ENCODE assay signal across 9 cellular contexts in genomic region chr19:55603581-55604292, GRCh38. TPM values are rescaled to one million over a fixed set of nuclear protein-coding genes. Genes with fewer than 3 reads are reported as not detected.
DNase-seq lines count a peak whose midpoint lies in the region; ATAC-seq and TF ChIP-seq lines count a peak whose summit lies in the region.
"Had no signal": no experiment of that assay in that cellular context is flagged by ENCODE, and none has a peak within 500 bp of the region (broad histone marks: within the 10 kb centered on the region; RNA-seq: fewer than 3 reads in every experiment).

No MANE protein-coding gene starts in this region.

- no peak overlapping the region for H3K27ac ChIP-seq in CD4-positive, alpha-beta T cell (ENCODE audit: low read depth, low read length)
- H3K27ac ChIP-seq in colonic mucosa, result peak overlapping the region; percentile 96

- no peak for ATAC-seq in CD4-positive, alpha-beta T cell (ENCODE audit: poor library complexity)
- no peak for ATAC-seq in esophagus mucosa

- H3K36me3 ChIP-seq in colonic mucosa, result no peaks in the 10 kb centered on the region
- H3K36me3 ChIP-seq: thyroid gland had no signal

- H3K9me3 ChIP-seq in CD4-positive, alpha-beta T cell (ENCODE audit: control insufficient read depth, low read length), result no peaks in the 10 kb centered on the region
- no peaks in the 10 kb centered on the region for H3K9me3 ChIP-seq in colonic mucosa
- H3K9me3 ChIP-seq: thyroid gland had no signal

- POLR2A ChIA-PET in CD4-positive, alpha-beta T cell (lab: Charles Lee), result interaction anchor here (0.8 to 1.2 kb wide), 3 partner anchors 21 to 39 kb away, joined by 3 to 8 read pairs (median 5); partner anchors contain the start of gene ZNF784

- H3K9me3 Mint-ChIP-seq in CD4-positive, alpha-beta T cell, result no peaks in the 10 kb centered on the region
- peaks cover 0 to 2% (median 0%) of the 10 kb centered on the region in 3 donors for H3K9me3 Mint-ChIP-seq in IgD-negative memory B cell
- peaks cover 2% of the 10 kb centered on the region for H3K9me3 Mint-ChIP-seq in neural crest cell

- H3K4me3 Mint-ChIP-seq in CD4-positive, alpha-beta T cell, result peak overlapping the region; percentile 66
- peak overlapping the region in 3 of 4 donors; percentile 9 to 93 (median 47) for H3K4me3 Mint-ChIP-seq in IgD-negative memory B cell
- peak overlapping the region; percentile 69 for H3K4me3 Mint-ChIP-seq in neural crest cell

- no peak overlapping the region for H3K9ac ChIP-seq in colonic mucosa (ENCODE audit: low read depth in 2 of 2, low read length in 2 of 2)

- DNase-seq in CD4-positive, alpha-beta T cell, result no peak
- DNase-seq in colonic mucosa, result peak; percentile 60
- DNase-seq in neural crest cell (ENCODE audit: low read depth, low spot score), result no peak
- DNase-seq in NOMO-1 (lab: John Stamatoyannopoulos, UW; ENCODE audit: unreplicated experiment in 2 of 2), result no peak
- DNase-seq in NCI-H1092 (lab: John Stamatoyannopoulos, UW), result no peak
- no peak for DNase-seq in middle frontal gyrus (ENCODE audit: extremely low spot score, low spot score)

- no peak for TF ChIP-seq CTCF in CD4-positive, alpha-beta T cell (IDR thresholded peaks at IDR 0.05)
- TF ChIP-seq CTCF in colonic mucosa (IDR thresholded peaks at IDR 0.05) (no peak), neural crest cell (conservative IDR thresholded peaks at IDR 0.05) (no peak)

- H3K4me1 ChIP-seq in colonic mucosa, result peaks cover 7% of the 10 kb centered on the region

- H3K27me3 ChIP-seq in CD4-positive, alpha-beta T cell (ENCODE audit: control insufficient read depth, insufficient read depth, low read length), result no peaks in the 10 kb centered on the region
- H3K27me3 ChIP-seq in colonic mucosa, result no peaks in the 10 kb centered on the region
- H3K27me3 ChIP-seq: thyroid gland had no signal

- H3K36me3 Mint-ChIP-seq in CD4-positive, alpha-beta T cell (ENCODE audit: low read depth), result peaks cover 49% of the 10 kb centered on the region
- H3K36me3 Mint-ChIP-seq in IgD-negative memory B cell (no peaks in the 10 kb centered on the region), neural crest cell (ENCODE audit: low read depth) (peaks cover 2% of the 10 kb centered on the region)

- no peak overlapping the region for H3K4me3 ChIP-seq in colonic mucosa

- CTCF ChIA-PET in CD4-positive, alpha-beta T cell (lab: Charles Lee), result interaction anchor here (1.4 to 4.2 kb wide), 2 partner anchors 22 to 28 kb away, joined by 4 to 48 read pairs; no protein-coding TSS in a partner anchor

- peaks cover 52% of the 10 kb centered on the region for H3K4me1 Mint-ChIP-seq in CD4-positive, alpha-beta T cell (ENCODE audit: low read depth)
- peaks cover 13 to 36% (median 35%) of the 10 kb centered on the region in 3 donors for H3K4me1 Mint-ChIP-seq in IgD-negative memory B cell
- H3K4me1 Mint-ChIP-seq in neural crest cell, result peaks cover 48% of the 10 kb centered on the region

- no peaks in the 10 kb centered on the region for H3K27me3 Mint-ChIP-seq in CD4-positive, alpha-beta T cell
- H3K27me3 Mint-ChIP-seq in IgD-negative memory B cell, result no peaks in the 10 kb centered on the region
- H3K27me3 Mint-ChIP-seq in neural crest cell (ENCODE audit: low read depth), result no peaks in the 10 kb centered on the region

- peak overlapping the region; percentile 84 for H3K27ac Mint-ChIP-seq in CD4-positive, alpha-beta T cell
- H3K27ac Mint-ChIP-seq in IgD-negative memory B cell, result peak overlapping the region in 2 of 3 donors; percentile 47 to 91
- H3K27ac Mint-ChIP-seq in neural crest cell (ENCODE audit: unreplicated experiment), result no peak overlapping the region

- intact Hi-C loops in CD4-positive, alpha-beta T cell (cut with DNase I, micrococcal nuclease), result loop anchor here in 1 of 2 experiments (10.0 kb wide), 2 partner anchors 199 to 349 kb away; partner anchors contain the start of genes PPP6R1 and UBE2S
- intact Hi-C loops in colonic mucosa (cut with DNase I), result no loop called here

RNA-seq across cellular contexts. Expression of gene ZNF865, which starts 1.7 kb away (rescaled TPM):
- total RNA-seq in CD4-positive, alpha-beta T cell, result 10 to 100 TPM; 12.0 to 12.9 TPM
- polyA plus RNA-seq in IgD-negative memory B cell, result 0.36 TPM
- total RNA-seq in colonic mucosa (10 to 100 TPM; 12.9 to 13.1 TPM), neural crest cell (20.3 TPM in 2 replicates), esophagus mucosa (5.3 TPM)

RNA-seq across cellular contexts. Expression of gene ZNF524, which starts 3.6 kb away (rescaled TPM):
- 10 to 100 TPM in 1 of 2 experiments, 1 to 10 TPM in 1; 9.6 to 10.3 TPM for total RNA-seq in CD4-positive, alpha-beta T cell
- polyA plus RNA-seq in IgD-negative memory B cell, result 49.6 TPM
- total RNA-seq in colonic mucosa, result 10 to 100 TPM; 30.4 to 33.9 TPM
- 6.1 and 6.7 TPM in 2 replicates for total RNA-seq in neural crest cell
- total RNA-seq in esophagus mucosa, result 20.1 TPM

RNA-seq across cellular contexts. Expression of gene FIZ1, which starts 4.4 kb away (rescaled TPM):
- 1 to 10 TPM; 5.5 to 7.3 TPM for total RNA-seq in CD4-positive, alpha-beta T cell
- 3.1 TPM for polyA plus RNA-seq in IgD-negative memory B cell
- total RNA-seq in colonic mucosa, result 10 to 100 TPM; 12.2 to 14.5 TPM
- 31.6 and 31.8 TPM in 2 replicates for total RNA-seq in neural crest cell
- 7.1 TPM for total RNA-seq in esophagus mucosa

RNA-seq across cellular contexts. Expression of gene ZNF784, which starts 20.6 kb away (rescaled TPM):
- total RNA-seq in CD4-positive, alpha-beta T cell, result 10 to 100 TPM; 11.2 to 11.8 TPM
- polyA plus RNA-seq in IgD-negative memory B cell, result 2.4 TPM
- 10 to 100 TPM in 1 of 2 donors, 1 to 10 TPM in 1; 9.9 to 10.2 TPM for total RNA-seq in colonic mucosa
- total RNA-seq in neural crest cell, result 11.0 and 12.4 TPM in 2 replicates
- total RNA-seq in esophagus mucosa, result 3.8 TPM

RNA-seq across cellular contexts. Expression of gene ZNF579, which starts 23.1 kb away (rescaled TPM):
- 1 to 10 TPM; 6.7 to 7.1 TPM for total RNA-seq in CD4-positive, alpha-beta T cell
- polyA plus RNA-seq in IgD-negative memory B cell, result 0.79 TPM
- total RNA-seq in colonic mucosa, result 1 to 10 TPM; 8.0 to 8.7 TPM
- total RNA-seq in neural crest cell, result 28.2 and 29.1 TPM in 2 replicates
- total RNA-seq in esophagus mucosa, result 3.4 TPM
